Comparison of ENCODE assay signal across 11 cellular contexts in the genomic region with DNA sequence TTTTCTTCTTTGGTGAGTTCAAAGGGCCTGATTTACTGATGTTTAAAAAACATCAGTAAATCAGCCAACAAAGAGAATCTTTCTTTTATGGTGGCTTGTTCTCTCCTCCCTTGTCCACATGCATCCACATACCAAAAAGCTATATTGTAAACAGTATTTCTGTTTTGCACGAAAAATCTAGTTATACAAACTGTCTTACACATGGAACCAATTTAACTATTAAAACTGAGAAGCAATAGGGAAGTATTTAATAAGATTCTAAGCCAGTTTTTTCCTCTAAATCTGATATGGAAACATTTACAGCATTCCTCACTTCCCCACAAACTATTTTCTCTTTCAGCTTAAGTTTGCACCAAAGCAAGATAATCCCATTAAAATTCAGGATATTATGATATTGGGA.
DNase-seq lines count a peak whose midpoint lies in the region; ATAC-seq, FAIRE-seq and TF ChIP-seq lines count a peak whose summit lies in the region.
"Had no signal": no experiment of that assay in that cellular context is flagged by ENCODE, and none has a peak within 500 bp of the region (broad histone marks: within the 10 kb centered on the region; RNA-seq: fewer than 3 reads in every experiment).

No MANE protein-coding gene starts in this region.

- H3K9ac ChIP-seq in kidney (ENCODE audit: low read length in 2 of 2): peak overlapping the region in 1 of 2 donors; percentile 3

- no peak for TF ChIP-seq POLR2A in transverse colon (IDR thresholded peaks at IDR 0.05)
- no peak for TF ChIP-seq POLR2A in breast epithelium (IDR thresholded peaks at IDR 0.05)

- H3K4me3 ChIP-seq in kidney (ENCODE audit: low read length in 2 of 2): peak overlapping the region; percentile 66 to 70
- peak overlapping the region in 1 of 4 donors; percentile 75 for H3K4me3 ChIP-seq in transverse colon
- H3K4me3 ChIP-seq in breast epithelium: no peak overlapping the region
- H3K4me3 ChIP-seq: SJSA1 had no signal

- FAIRE-seq in kidney (lab: Jason Lieb, UNC): no peak
- FAIRE-seq: G401.6 had no signal

- H3K4me3 Mint-ChIP-seq in activated T-cell treated with anti-CD3 and anti-CD28 coated beads, Interleukin-2, amount 50 U/mL, for 72 hours: peak overlapping the region; percentile 76 to 91
- peak overlapping the region; percentile 90 for H3K4me3 Mint-ChIP-seq in activated T-helper 17 cell treated with anti-CD3 and anti-CD28 coated beads, Interleukin-2, amount 50 U/mL, for 72 hours

- no peak overlapping the region for H3K27ac ChIP-seq in kidney (ENCODE audit: low read depth in 2 of 2, low read length in 2 of 2)
- peak overlapping the region; percentile 6 to 93 (median 74) for H3K27ac ChIP-seq in transverse colon
- no peak overlapping the region for H3K27ac ChIP-seq in breast epithelium
- H3K27ac ChIP-seq: SJSA1 had no signal

- no peak for ATAC-seq in activated T-cell treated with anti-CD3 and anti-CD28 coated beads, Interleukin-2, amount 50 U/mL, for 72 hours (replicated peaks in 1 of 2)
- ATAC-seq in activated T-helper 17 cell treated with anti-CD3 and anti-CD28 coated beads, Interleukin-2, amount 50 U/mL, for 72 hours (replicated peaks): no peak
- no peak for ATAC-seq in HG03139 (IDR thresholded peaks at IDR 0.05; ENCODE audit: unreplicated experiment)

- 44 to 58% methylated on average over 1 of the region's 1 CpG for WGBS in transverse colon (ENCODE audit: low coverage in 1 of 2), 2 donors

- in situ Hi-C loops in transverse colon (cut with MboI; ENCODE audit: low pct_ligation_motif_present in 1 of 4, low pct_unique_long_range_greater_than_20kb in 1 of 4, low sequenced_read_pairs in 3 of 4): loop anchor here in 3 of 4 donors (5.0 to 25.0 kb wide), 6 partner anchors 323 to 1248 kb away; no protein-coding TSS in a partner anchor

- H3K27ac Mint-ChIP-seq in activated T-cell treated with anti-CD3 and anti-CD28 coated beads, Interleukin-2, amount 50 U/mL, for 72 hours: peak overlapping the region; percentile 94
- H3K27ac Mint-ChIP-seq in activated T-helper 17 cell treated with anti-CD3 and anti-CD28 coated beads, Interleukin-2, amount 50 U/mL, for 72 hours: peak overlapping the region; percentile 92

- DNase-seq in activated T-cell treated with anti-CD3 and anti-CD28 coated beads, Interleukin-2, amount 50 U/mL, for 72 hours: no peak
- no peak for DNase-seq in activated T-cell treated with anti-CD3 and anti-CD28 coated beads, Interleukin-2, amount 50 U/mL, for 1 hour
- DNase-seq in kidney (no peak), transverse colon (no peak), breast epithelium (ENCODE audit: low spot score in 2 of 2) (no peak), D341Med (ENCODE audit: low spot score) (no peak)
- DNase-seq: NCI-H187 had no signal

- H3K36me3 ChIP-seq in kidney (ENCODE audit: control insufficient read depth in 1 of 2, insufficient read depth in 2 of 2, low read length in 2 of 2): no peaks in the 10 kb centered on the region
- no peaks in the 10 kb centered on the region for H3K36me3 ChIP-seq in transverse colon
- H3K36me3 ChIP-seq in breast epithelium: no peaks in the 10 kb centered on the region
- H3K36me3 ChIP-seq: SJSA1 had no signal

- H3K27me3 Mint-ChIP-seq in activated T-cell treated with anti-CD3 and anti-CD28 coated beads, Interleukin-2, amount 50 U/mL, for 72 hours (ENCODE audit: low read depth): peaks cover 24% of the 10 kb centered on the region
- no peaks in the 10 kb centered on the region for H3K27me3 Mint-ChIP-seq in activated T-helper 17 cell treated with anti-CD3 and anti-CD28 coated beads, Interleukin-2, amount 50 U/mL, for 72 hours

- TF ChIP-seq CTCF in kidney (IDR thresholded peaks at IDR 0.05; ENCODE audit: borderline replicate concordance, extremely low read depth, insufficient read depth): no peak
- no peak for TF ChIP-seq CTCF in transverse colon (IDR thresholded peaks at IDR 0.05)
- TF ChIP-seq CTCF in breast epithelium (IDR thresholded peaks at IDR 0.05): no peak

- peaks cover 29% of the 10 kb centered on the region for H3K27me3 ChIP-seq in transverse colon
- no peaks in the 10 kb centered on the region for H3K27me3 ChIP-seq in breast epithelium

- H3K4me1 Mint-ChIP-seq in activated T-cell treated with anti-CD3 and anti-CD28 coated beads, Interleukin-2, amount 50 U/mL, for 72 hours (ENCODE audit: low read depth): peaks cover 75% of the 10 kb centered on the region
- H3K4me1 Mint-ChIP-seq in activated T-helper 17 cell treated with anti-CD3 and anti-CD28 coated beads, Interleukin-2, amount 50 U/mL, for 72 hours: peaks cover 41% of the 10 kb centered on the region

- no peaks in the 10 kb centered on the region for H3K9me3 Mint-ChIP-seq in activated T-cell treated with anti-CD3 and anti-CD28 coated beads, Interleukin-2, amount 50 U/mL, for 72 hours
- H3K9me3 Mint-ChIP-seq in activated T-helper 17 cell treated with anti-CD3 and anti-CD28 coated beads, Interleukin-2, amount 50 U/mL, for 72 hours: no peaks in the 10 kb centered on the region

- no peaks in the 10 kb centered on the region for H3K4me1 ChIP-seq in kidney (ENCODE audit: control insufficient read depth in 1 of 2, insufficient read depth in 1 of 2, low read depth in 1 of 2, low read length in 2 of 2)
- H3K4me1 ChIP-seq in transverse colon: peaks cover 0 to 21% (median 10%) of the 10 kb centered on the region in 4 donors
- no peaks in the 10 kb centered on the region for H3K4me1 ChIP-seq in breast epithelium

- intact Hi-C loops in kidney (cut with DNase I): loop anchor here (10.0 kb wide), 1 partner anchor 325 kb away; no protein-coding TSS in a partner anchor
- intact Hi-C loops in transverse colon (cut with DNase I; ENCODE audit: low total_unique reads): loop anchor here (5.0 to 10.0 kb wide), 2 partner anchors 328 to 1245 kb away; no protein-coding TSS in a partner anchor
- intact Hi-C loops in breast epithelium (cut with DNase I; ENCODE audit: low total_unique reads): no loop called here

- H3K36me3 Mint-ChIP-seq in activated T-cell treated with anti-CD3 and anti-CD28 coated beads, Interleukin-2, amount 50 U/mL, for 72 hours (ENCODE audit: insufficient read depth in 2 of 2): peaks cover 1% of the 10 kb centered on the region in 2 donors
- H3K36me3 Mint-ChIP-seq in activated T-helper 17 cell treated with anti-CD3 and anti-CD28 coated beads, Interleukin-2, amount 50 U/mL, for 72 hours (ENCODE audit: low read depth): peaks cover 78% of the 10 kb centered on the region

- H3K9me3 ChIP-seq in kidney (ENCODE audit: control insufficient read depth in 1 of 2, low read length in 2 of 2): no peaks in the 10 kb centered on the region
- no peaks in the 10 kb centered on the region for H3K9me3 ChIP-seq in transverse colon
- H3K9me3 ChIP-seq in breast epithelium: no peaks in the 10 kb centered on the region
- H3K9me3 ChIP-seq: SJSA1 had no signal

- TF ChIP-seq EP300 in transverse colon (IDR thresholded peaks at IDR 0.05; ENCODE audit: low read depth): no peak

Comparison
In these comparisons a context has a peak if more than half of its experiments do, and no peak if none do; other contexts are left out.
1. H3K27ac ChIP-seq: peak in transverse colon (4 of 4); none in kidney (0 of 2) and breast epithelium (0 of 2).
2. H3K4me3 ChIP-seq: peak in kidney (2 of 2); none in breast epithelium (0 of 3).